ENCODE assay signal across 22 cellular contexts in genomic region chr11:7552666-7553065, GRCh38.
"Had no signal": no experiment of that assay in that cellular context is flagged by ENCODE, and none has a peak within 500 bp of the region (broad histone marks: within the 10 kb centered on the region; RNA-seq: fewer than 3 reads in every experiment).

No MANE protein-coding gene starts in this region.

- H3K9me3 ChIP-seq: MG63, SJSA1, SK-N-SH had no signal

- H3K27me3 ChIP-seq: MG63, SJSA1 had no signal

- DNase-seq: KBM-7, MG63, NCI-H1092, NCI-H1105 treated with DMSO at 0.1 percent for 48 hours, NCI-H1417 treated with DMSO at 0.1 percent for 48 hours, NCI-H146, NCI-H1694 treated with DMSO at 0.1 percent for 48 hours, NCI-H1930, NCI-H2081, NCI-H2171, NCI-H226, NCI-H446, NCI-H510A, NCI-H524 treated with DMSO at 0.1 percent for 48 hours, NCI-H69, NCI-H774, Right ventricle myocardium superior, RPMI8226, SIG-M5, SK-N-SH, SW 1271 had no signal

- H3K9ac ChIP-seq: SK-N-SH had no signal

- H3K4me3 ChIP-seq: MG63, SJSA1 had no signal

- H3K36me3 ChIP-seq: MG63, SJSA1 had no signal
